ENCODE assay signal across 1 cellular context in genomic region chr19:41924151-41925145, GRCh38.
TF ChIP-seq lines count a peak whose summit lies in the region.

No MANE protein-coding gene starts in this region.

TF ChIP-seq in HEK293, 187 proteins besides CTCF, POLR2A, EP300 and RAD21 (continued from another document):
- TF ChIP-seq ZNF704 (tag by site-specific recombination; IDR thresholded peaks at IDR 0.05) (no peak), ZNF701 (tag by site-specific recombination; IDR thresholded peaks at IDR 0.05) (no peak), ZNF169 (tag by site-specific recombination; IDR thresholded peaks at IDR 0.05) (0 out of 2 replicates have a peak, but pooled peaks have one; percentile 23), ZNF621 (tag by site-specific recombination; IDR thresholded peaks at IDR 0.05) (no peak), ZEB2 (tag by site-specific recombination; IDR thresholded peaks at IDR 0.05) (peak; percentile 93), KLF1 (tag by site-specific recombination; IDR thresholded peaks at IDR 0.05) (peak; percentile 12; the same call in 1 of the 2 replicates), KLF8 (tag by site-specific recombination; IDR thresholded peaks at IDR 0.05) (peak; percentile 37; the same call in 1 of the 2 replicates), ZBTB1 (tag by site-specific recombination; IDR thresholded peaks at IDR 0.05) (no peak), ZNF558 (tag by site-specific recombination; IDR thresholded peaks at IDR 0.05) (no peak), PBX3 (CRISPR knock-in tag; IDR thresholded peaks at IDR 0.05) (no peak), ZNF311 (tag by site-specific recombination; IDR thresholded peaks at IDR 0.05; ENCODE audit: borderline replicate concordance) (no peak), PRDM1 (tag by site-specific recombination; IDR thresholded peaks at IDR 0.05) (no peak), ZNF501 (tag by site-specific recombination; IDR thresholded peaks at IDR 0.05) (no peak), GLIS1 (tag by site-specific recombination; IDR thresholded peaks at IDR 0.05) (peak; percentile 74), ZNF560 (tag by site-specific recombination; IDR thresholded peaks at IDR 0.05; ENCODE audit: borderline replicate concordance) (no peak), ZNF114 (tag by site-specific recombination; IDR thresholded peaks at IDR 0.05) (no peak), HIC1 (tag by site-specific recombination; IDR thresholded peaks at IDR 0.05) (no peak), IKZF3 (tag by site-specific recombination; IDR thresholded peaks at IDR 0.05) (no peak), SP7 (tag by site-specific recombination; IDR thresholded peaks at IDR 0.05) (peak; percentile 37; the same call in 1 of the 2 replicates), ZBTB11 (tag by site-specific recombination; conservative IDR thresholded peaks at IDR 0.05; ENCODE audit: low read depth) (no peak)
TF ChIP-seq in HEK293: peak in this region for 16.
